In the genomic region with DNA sequence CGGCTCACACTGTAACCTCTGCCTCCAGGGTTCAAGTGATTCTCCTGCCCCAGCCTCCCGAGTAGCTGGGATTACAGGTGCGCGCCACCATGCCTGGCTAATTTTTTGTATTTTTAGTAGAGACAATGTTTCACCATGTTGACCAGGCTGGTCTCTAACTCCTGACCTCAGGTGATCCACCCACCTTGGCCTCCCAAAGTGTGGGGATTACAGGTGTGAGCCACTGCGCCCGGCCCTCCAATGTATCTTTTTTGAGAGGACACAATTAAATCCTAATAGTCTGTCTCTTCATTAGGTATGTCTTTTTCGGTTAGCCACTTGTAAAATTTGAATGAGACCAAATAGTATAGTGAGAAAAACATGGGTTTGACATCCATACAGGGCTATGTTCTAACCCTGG, we compare ENCODE assay signal across 3 cellular contexts.
DNase-seq lines count a peak whose midpoint lies in the region; ATAC-seq and TF ChIP-seq lines count a peak whose summit lies in the region.
"Not testable (repeated sequence)": the region's sequence is repeated elsewhere in the genome, so short reads cannot be mapped to it uniquely, and the experiment has no call there.

No MANE protein-coding gene starts in this region.

- H3K27ac ChIP-seq in lung (ENCODE audit: low read depth in 1 of 2, low read length in 1 of 2): not testable (repeated sequence)

- TF ChIP-seq CTCF in lung (IDR thresholded peaks at IDR 0.05; ENCODE audit: control extremely low read depth, extremely low read depth): not testable (repeated sequence)

- H3K4me3 ChIP-seq in lung: not testable (repeated sequence)

- 89 to 92% methylated on average over 7 of the region's 7 CpGs for WGBS in lung, 2 donors

- intact Hi-C loops in Right ventricle myocardium inferior (cut with DNase I); cardiac septum (cut with DNase I): not testable (repeated sequence)

- H3K9me3 ChIP-seq in lung (ENCODE audit: control insufficient read depth in 2 of 2, insufficient read depth in 1 of 2, low read length in 1 of 2): not testable (repeated sequence)

- DNase-seq in Right ventricle myocardium inferior (ENCODE audit: missing footprints) (peak; percentile 65), cardiac septum (ENCODE audit: low spot score) (peak; percentile 51), lung (ENCODE audit: low spot score) (peak; percentile 11)

- not testable (repeated sequence) for H3K27me3 ChIP-seq in lung (ENCODE audit: control insufficient read depth, insufficient read depth)

- not testable (repeated sequence) for H3K36me3 ChIP-seq in lung (ENCODE audit: control insufficient read depth in 2 of 2, insufficient read depth in 2 of 2, low read length in 2 of 2)

- not testable (repeated sequence) for ATAC-seq in Right ventricle myocardium inferior; lung (ENCODE audit: insufficient read depth, low FRiP score)

- not testable (repeated sequence) for H3K4me1 ChIP-seq in lung (ENCODE audit: control insufficient read depth in 2 of 2, insufficient read depth in 2 of 2, low read length in 2 of 2)

Comparison
In these comparisons a context has a peak if more than half of its experiments do, and no peak if none do; other contexts are left out.
1. DNase-seq: peak in every context shown above with its lines; median percentile 65 in Right ventricle myocardium inferior; 51 in cardiac septum; 11 in lung.